In the genomic region with DNA sequence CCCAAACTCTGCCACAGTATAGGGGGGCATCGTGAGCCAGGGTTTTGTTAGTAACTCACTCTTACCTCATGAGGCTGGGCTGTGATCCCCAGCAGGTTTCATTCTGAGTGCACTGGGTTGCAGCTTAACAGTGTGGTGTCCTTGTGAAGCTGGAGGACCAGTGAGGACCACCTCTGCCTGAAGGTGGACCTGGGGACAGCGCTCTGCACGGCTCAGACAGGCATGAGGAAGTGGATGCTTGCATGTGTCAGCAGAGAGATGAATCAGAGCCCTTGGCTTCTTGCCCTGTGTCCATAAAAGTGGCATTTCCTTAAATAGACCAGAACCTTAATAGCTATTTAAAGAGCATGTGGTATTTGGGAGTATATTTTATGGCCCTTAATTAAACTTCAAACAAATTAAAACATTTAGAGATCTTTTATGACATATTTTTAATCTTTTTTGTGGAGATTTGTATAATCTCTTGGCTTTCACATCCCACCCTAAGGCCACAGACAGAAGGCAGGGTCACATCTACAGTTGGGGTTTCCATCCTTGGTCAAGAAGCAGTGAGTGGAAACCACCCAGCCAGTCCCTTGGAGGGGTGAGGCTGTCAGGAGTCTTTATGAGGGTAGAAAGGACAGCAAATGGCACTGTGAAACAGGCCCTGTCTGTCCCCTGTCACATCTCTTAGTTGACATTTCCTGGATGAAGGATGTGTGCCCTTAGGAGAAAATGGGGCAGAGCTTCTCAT, we compare ENCODE assay signal across 8 cellular contexts. TPM values are rescaled to one million over a fixed set of nuclear protein-coding genes. Genes with fewer than 3 reads are reported as not detected.
DNase-seq lines count a peak whose midpoint lies in the region; ATAC-seq and TF ChIP-seq lines count a peak whose summit lies in the region.

No MANE protein-coding gene starts in this region.

- 16% methylated on average over 3 of the region's 3 CpGs for WGBS in prostate gland

- peaks cover 18% of the 10 kb centered on the region for H3K4me1 ChIP-seq in foreskin keratinocyte
- peaks cover 28% of the 10 kb centered on the region for H3K4me1 ChIP-seq in prostate gland (replicated peaks)

- H3K27me3 ChIP-seq in foreskin keratinocyte (no peaks in the 10 kb centered on the region), prostate gland (replicated peaks; ENCODE audit: insufficient read depth) (no peaks in the 10 kb centered on the region)

- TF ChIP-seq CTCF in WI38 (IDR thresholded peaks at IDR 0.05; ENCODE audit: low read depth, low read length) (0 out of 2 replicates have a peak, but pooled peaks have one; percentile 3), foreskin keratinocyte (conservative IDR thresholded peaks at IDR 0.05) (peak; percentile 1), prostate gland (IDR thresholded peaks at IDR 0.05) (peak in 1 of 4 experiments; percentile 13)

- H3K36me3 ChIP-seq in prostate gland, result no peaks in the 10 kb centered on the region

- intact Hi-C loops in prostate gland (cut with DNase I), result no loop called here

- H3K27ac ChIP-seq in foreskin keratinocyte (no peak overlapping the region), prostate gland (peak overlapping the region; percentile 65 to 75)

- no peaks in the 10 kb centered on the region for H3K9me3 ChIP-seq in prostate gland

- no peak for TF ChIP-seq POLR2A in prostate gland (IDR thresholded peaks at IDR 0.05)

- peak; percentile 88 for ATAC-seq in foreskin keratinocyte
- ATAC-seq in HG02588 (IDR thresholded peaks at IDR 0.05; ENCODE audit: unreplicated experiment), result no peak

- no peak overlapping the region for H3K4me3 ChIP-seq in WI38 (ENCODE audit: low read depth, low read length)
- no peak overlapping the region for H3K4me3 ChIP-seq in prostate gland

- DNase-seq in DMS 273 (lab: John Stamatoyannopoulos, UW; ENCODE audit: unreplicated experiment) (peak; percentile 29), DMS 273 treated with DMSO at 0.1 percent for 48 hours (lab: John Stamatoyannopoulos, UW) (no peak), Kasumi-1 (lab: John Stamatoyannopoulos, UW) (peak; percentile 61 to 78), foreskin keratinocyte (peak; percentile 61 to 79), prostate gland (ENCODE audit: low spot score) (peak; percentile 98)
- no peak for DNase-seq in stimulated activated CD4-positive, alpha-beta T cell treated with anti-CD3 and anti-CD28 coated beads, Interleukin-12 subunit alpha, Interleukin-12 subunit beta, amount 100 ng/mL, for 4 hours

RNA-seq across cellular contexts. Expression of gene ADORA2A, which starts 24.8 kb away (rescaled TPM):
- 0.25 and 0.44 TPM in 2 replicates for total RNA-seq in foreskin keratinocyte
- 0.19 and 0.32 TPM in 2 replicates for polyA plus RNA-seq in foreskin keratinocyte
- total RNA-seq in prostate gland, result 1 to 10 TPM; 2.1 to 3.7 TPM

Comparison
In these comparisons a context has a peak if more than half of its experiments do, and no peak if none do; other contexts are left out.
1. DNase-seq: peak in DMS 273 (single experiment), Kasumi-1 (2 of 2), foreskin keratinocyte (2 of 2) and prostate gland (single experiment); none in DMS 273 treated with DMSO at 0.1 percent for 48 hours (single experiment) and stimulated activated CD4-positive, alpha-beta T cell treated with anti-CD3 and anti-CD28 coated beads, Interleukin-12 subunit alpha, Interleukin-12 subunit beta, amount 100 ng/mL, for 4 hours (single experiment).